Comparison of ENCODE assay signal across 8 cellular contexts in the genomic region with DNA sequence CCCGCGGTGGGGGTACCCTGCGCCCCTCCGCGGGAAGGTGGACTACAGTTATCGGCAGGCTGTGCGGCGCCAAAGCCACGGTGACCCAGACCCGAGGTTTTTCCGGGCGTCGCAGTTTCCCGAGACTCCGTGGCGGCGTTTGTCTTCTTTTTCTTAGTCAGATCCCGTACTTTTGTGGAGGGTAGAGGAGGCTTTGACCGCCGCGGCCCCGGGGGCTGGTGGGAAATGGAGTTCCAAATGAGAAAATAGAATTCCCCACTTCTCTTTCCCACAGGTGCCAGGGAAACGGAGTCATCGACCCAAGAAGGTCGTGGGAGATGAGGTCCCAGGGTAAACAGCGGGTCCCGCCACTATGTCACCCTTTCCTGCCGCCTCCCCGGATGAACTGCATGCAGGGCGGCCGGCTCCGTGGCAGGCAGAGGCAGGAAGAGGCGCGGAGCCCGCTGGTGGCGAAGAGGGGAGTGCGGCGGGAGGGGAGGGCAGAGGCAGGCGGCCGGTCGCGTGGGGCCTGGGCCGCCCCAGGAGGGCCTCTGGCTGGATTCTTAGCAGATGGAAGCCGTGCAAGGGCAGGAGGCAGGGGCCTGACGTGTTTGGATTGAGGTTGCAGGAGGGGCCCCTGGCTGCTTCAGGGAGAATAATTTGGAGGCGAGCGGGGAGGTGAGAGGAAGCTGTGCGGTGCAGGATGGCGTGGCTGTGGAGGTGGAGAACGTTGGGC. TPM values are rescaled to one million over a fixed set of nuclear protein-coding genes. Genes with fewer than 3 reads are reported as not detected.
DNase-seq lines count a peak whose midpoint lies in the region; ATAC-seq and TF ChIP-seq lines count a peak whose summit lies in the region.

No MANE protein-coding gene starts in this region.

- no CpG with 5 or more reads among the region's 50 CpGs for WGBS in mesendoderm (ENCODE audit: extremely low coverage, insufficient coverage, low lambda C conversion rate)

- no peak overlapping the region for H3K56ac ChIP-seq in mesendoderm (ENCODE audit: low read length)

- H3K9me3 ChIP-seq in mucosa of descending colon: no peaks in the 10 kb centered on the region

- H3K79me2 ChIP-seq in mesendoderm (ENCODE audit: control insufficient read depth, insufficient read depth, low read length): no peaks in the 10 kb centered on the region

- ATAC-seq in mucosa of descending colon (peak; percentile 69), HG03097 (IDR thresholded peaks at IDR 0.05; ENCODE audit: low FRiP score, unreplicated experiment) (no peak)

- H3K79me1 ChIP-seq in mesendoderm (ENCODE audit: low read length): no peaks in the 10 kb centered on the region

- TF ChIP-seq CTCF in mucosa of descending colon (IDR thresholded peaks at IDR 0.05): no peak

- no peak overlapping the region for H2BK5ac ChIP-seq in mesendoderm (ENCODE audit: low read length)

- H3K27me3 ChIP-seq in mesendoderm (ENCODE audit: insufficient read depth, low read length, poor library complexity): no peaks in the 10 kb centered on the region

- intact Hi-C loops in mucosa of descending colon (cut with DNase I, micrococcal nuclease): no loop called here

- in situ Hi-C loops in G401 (cut with HindIII; ENCODE audit: low sequenced_read_pairs): no loop called here

- peak; percentile 79 for DNase-seq in G401 (ENCODE audit: low spot score)
- peak; percentile 64 to 65 for DNase-seq in activated CD4-positive, alpha-beta T cell treated with anti-CD3 and anti-CD28 coated beads, Interleukin-2, amount 50 U/mL, for 48 hours
- DNase-seq in effector CD4-positive, alpha-beta T cell: peak; percentile 53
- DNase-seq in mucosa of descending colon: peak in 2 of 3 donors; percentile 42 to 66
- no peak for DNase-seq in globus pallidus (ENCODE audit: low spot score)
- no peak for DNase-seq in mesendoderm

- peaks cover 3% of the 10 kb centered on the region for H3K4me1 ChIP-seq in mucosa of descending colon (ENCODE audit: low read depth)
- H3K4me1 ChIP-seq in mesendoderm (ENCODE audit: control insufficient read depth, low read depth, low read length): no peaks in the 10 kb centered on the region

- no peak overlapping the region for H3K9ac ChIP-seq in mesendoderm (ENCODE audit: low read length)

- H3K4ac ChIP-seq in mesendoderm (ENCODE audit: low read depth, low read length): no peak overlapping the region

- H2BK120ac ChIP-seq in mesendoderm (ENCODE audit: low read depth, low read length): no peak overlapping the region

- H2AK5ac ChIP-seq in mesendoderm (ENCODE audit: low read length): no peak overlapping the region

- H4K5ac ChIP-seq in mesendoderm (ENCODE audit: low read length): no peak overlapping the region

- no peak overlapping the region for H4K8ac ChIP-seq in mesendoderm (ENCODE audit: low read depth, low read length)

- H3K36me3 ChIP-seq in mucosa of descending colon (ENCODE audit: low read depth) (no peaks in the 10 kb centered on the region), mesendoderm (ENCODE audit: control insufficient read depth, insufficient read depth, low read length) (peaks cover 20% of the 10 kb centered on the region)

- H3K23ac ChIP-seq in mesendoderm (ENCODE audit: low read length): no peak overlapping the region

- H3K4me2 ChIP-seq in mesendoderm (ENCODE audit: low read length): no peak overlapping the region

- H3K4me3 ChIP-seq in mucosa of descending colon: no peak overlapping the region
- H3K4me3 ChIP-seq in mesendoderm (ENCODE audit: low read length): no peak overlapping the region

- H3K18ac ChIP-seq in mesendoderm (ENCODE audit: low read length): no peak overlapping the region

- no peak overlapping the region for H2BK15ac ChIP-seq in mesendoderm (replicated peaks; ENCODE audit: low read depth)

- H3K27ac ChIP-seq in temporal lobe (ENCODE audit: low read depth, low read length): peak overlapping the region; percentile 84
- no peak overlapping the region for H3K27ac ChIP-seq in mesendoderm (ENCODE audit: low read depth, low read length)

RNA-seq across cellular contexts. Expression of gene CYTH2, which starts 11.5 kb away (rescaled TPM):
- total RNA-seq in G401 (2014; rRNA removed; shearing (Covaris generic)): 87.4 and 107 TPM in 2 replicates
- total RNA-seq in mucosa of descending colon: 10 to 100 TPM; 66.3 to 86.9 (median 69.3) TPM
- total RNA-seq in temporal lobe: 57.5 TPM
- polyA plus RNA-seq in mesendoderm (2013, experiment 1 of 2): 43.5 TPM
- polyA plus RNA-seq in mesendoderm (2013, experiment 2 of 2): 40.5 TPM

RNA-seq across cellular contexts. Expression of gene KCNJ14, which starts 25.3 kb away (rescaled TPM):
- total RNA-seq in G401 (2014; rRNA removed; shearing (Covaris generic)): 0.31 TPM in 1 of 2 replicates, not detected in the other
- total RNA-seq in mucosa of descending colon: 1 to 10 TPM in 1 of 3 donors, under 1 TPM in 2; 0.46 to 1.3 (median 0.67) TPM
- total RNA-seq in temporal lobe: 1.2 TPM
- polyA plus RNA-seq in mesendoderm (2013, experiment 1 of 2): 0.34 TPM
- polyA plus RNA-seq in mesendoderm (2013, experiment 2 of 2): 0.32 TPM

RNA-seq across cellular contexts. Expression of gene LMTK3, which starts 31.0 kb away (rescaled TPM):
- total RNA-seq in G401 (2014; rRNA removed; shearing (Covaris generic)): 8.1 and 12.5 TPM in 2 replicates
- total RNA-seq in mucosa of descending colon: 1 to 10 TPM in 2 of 3 donors, under 1 TPM in 1; 0.48 to 2.6 (median 1.3) TPM
- total RNA-seq in temporal lobe: 19.4 TPM
- polyA plus RNA-seq in mesendoderm (2013, experiment 1 of 2): 3.1 TPM
- 2.8 TPM for polyA plus RNA-seq in mesendoderm (2013, experiment 2 of 2)

RNA-seq across cellular contexts. Expression of gene GRWD1, which starts 34.9 kb away (rescaled TPM):
- 87.9 and 99.8 TPM in 2 replicates for total RNA-seq in G401 (2014; rRNA removed; shearing (Covaris generic))
- total RNA-seq in mucosa of descending colon (10 to 100 TPM; 19.7 to 26.8 (median 24.3) TPM), temporal lobe (6.1 TPM)
- polyA plus RNA-seq in mesendoderm (2013, experiment 1 of 2): 35.4 TPM
- polyA plus RNA-seq in mesendoderm (2013, experiment 2 of 2): 37.3 TPM

Comparison
In these comparisons a context has a peak if more than half of its experiments do, and no peak if none do; other contexts are left out.
1. DNase-seq: peak in G401 (single experiment), activated CD4-positive, alpha-beta T cell treated with anti-CD3 and anti-CD28 coated beads, Interleukin-2, amount 50 U/mL, for 48 hours (2 of 2), effector CD4-positive, alpha-beta T cell (single experiment) and mucosa of descending colon (2 of 3); none in globus pallidus (single experiment) and mesendoderm (single experiment).